7 cellular contexts compared by ENCODE assay signal in the genomic region with DNA sequence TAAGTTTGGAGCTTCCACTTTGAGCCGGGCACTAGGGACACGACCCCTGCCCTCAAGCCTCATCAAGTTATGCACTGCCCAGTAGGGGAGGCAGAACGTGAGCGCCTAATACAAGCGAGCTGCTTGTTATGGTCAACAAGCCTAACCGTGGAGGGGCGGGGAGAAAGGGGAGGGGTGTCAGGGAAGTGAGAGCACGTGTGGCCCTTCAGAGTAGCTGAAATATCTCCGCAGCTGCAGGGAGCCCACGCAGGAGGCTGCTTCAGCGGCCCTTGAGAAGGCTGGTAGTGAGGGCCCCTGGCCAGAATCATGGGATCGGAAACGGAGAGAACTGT. TPM values are rescaled to one million over a fixed set of nuclear protein-coding genes. Genes with fewer than 3 reads are reported as not detected.
DNase-seq lines count a peak whose midpoint lies in the region; ATAC-seq, FAIRE-seq and TF ChIP-seq lines count a peak whose summit lies in the region.

No MANE protein-coding gene starts in this region.

- H3K56ac ChIP-seq in H1 (replicated peaks; ENCODE audit: insufficient read length, low read depth, low read length): no peak overlapping the region

- H2AFZ ChIP-seq in H1 (ENCODE audit: low read length): 0 out of 2 replicates have a peak overlapping the region, but pooled peaks have one; percentile 26

- no peak overlapping the region for H3K14ac ChIP-seq in H1 (ENCODE audit: insufficient read length)

- ATAC-seq in HG02623 (IDR thresholded peaks at IDR 0.05; ENCODE audit: unreplicated experiment): peak; percentile 59

- 0 out of 4 replicates have a peak, but pooled peaks cover 0 to 2% of the 10 kb centered on the region in 2 experiments for H3K9me3 ChIP-seq in H1 (ENCODE audit: insufficient read depth in 2 of 2, low read depth in 1 of 2, low read length in 1 of 2)

- no peaks in the 10 kb centered on the region for H3K36me3 ChIP-seq in H1 (ENCODE audit: control insufficient read depth in 2 of 4, insufficient read depth in 4 of 4, low read length in 3 of 4)

- no peak overlapping the region for H3K4ac ChIP-seq in H1 (replicated peaks; ENCODE audit: insufficient read length, low read depth, low read length)

- H3K27me3 Mint-ChIP-seq in activated CD4-positive, alpha-beta T cell treated with anti-CD3 and anti-CD28 coated beads, Interleukin-2, amount 10 ng/mL, durations not matched to agents 24 days and 14 days: peaks cover 2% of the 10 kb centered on the region
- H3K27me3 Mint-ChIP-seq in mesothelial cell of epicardium (ENCODE audit: low read depth): no peaks in the 10 kb centered on the region

- H3K4me1 ChIP-seq in H1 (replicated peaks in 1 of 4; ENCODE audit: control insufficient read depth in 3 of 4, insufficient read depth in 4 of 4, low read length in 3 of 4): peaks cover 0 to 7% (median 3%) of the 10 kb centered on the region in 4 experiments; a peak in 4 of 7 replicates

- H3K27ac ChIP-seq in H1 (ENCODE audit: low read depth, low read length): no peak overlapping the region

- H3K23me2 ChIP-seq in H1 (ENCODE audit: low read depth, low read length): peaks cover 7% of the 10 kb centered on the region; the same call in 1 of the 2 replicates

- H3K23ac ChIP-seq in H1 (ENCODE audit: insufficient read length): no peak overlapping the region

- intact Hi-C loops in activated CD4-positive, alpha-beta T cell treated with anti-CD3 and anti-CD28 coated beads, Interleukin-2, amount 10 ng/mL, durations not matched to agents 24 days and 14 days (cut with micrococcal nuclease): loop anchor here (2.0 to 5.0 kb wide), 2 partner anchors 93 to 152 kb away; partner anchors contain the start of genes KIAA0319 and MRS2

- H4K5ac ChIP-seq in H1 (ENCODE audit: insufficient read length, low read depth, low read length): no peak overlapping the region

- no peaks in the 10 kb centered on the region for H3K79me1 ChIP-seq in H1 (ENCODE audit: low read depth, low read length)

- no peak for TF ChIP-seq CTCF in H1 (IDR thresholded peaks at IDR 0.05; ENCODE audit: control extremely low read depth in 1 of 3, insufficient read depth in 1 of 3, low read depth in 1 of 3, low read length in 3 of 3)
- TF ChIP-seq CTCF in mesothelial cell of epicardium (IDR thresholded peaks at IDR 0.05; ENCODE audit: unreplicated experiment): no peak

- H3K4me1 Mint-ChIP-seq in activated CD4-positive, alpha-beta T cell treated with anti-CD3 and anti-CD28 coated beads, Interleukin-2, amount 10 ng/mL, durations not matched to agents 24 days and 14 days: peaks cover 14% of the 10 kb centered on the region
- H3K4me1 Mint-ChIP-seq in mesothelial cell of epicardium: peaks cover 4% of the 10 kb centered on the region

- H3K18ac ChIP-seq in H1 (ENCODE audit: extremely low read depth, low read length): peak overlapping the region; percentile 83

- peaks cover 0 to 24% (median 8%) of the 10 kb centered on the region in 4 experiments; a peak in 6 of 7 replicates for H3K27me3 ChIP-seq in H1 (replicated peaks in 1 of 4; ENCODE audit: control insufficient read depth in 3 of 4, extremely low read depth in 1 of 4, insufficient read depth in 3 of 4, low read length in 3 of 4)

- H3K4me3 ChIP-seq in H1 (ENCODE audit: extremely low read depth in 1 of 4, insufficient read depth in 2 of 4, low read depth in 3 of 4, low read length in 4 of 4): peak overlapping the region; percentile 48 to 72 (median 66)

- peaks cover 4% of the 10 kb centered on the region for H3K9me3 Mint-ChIP-seq in activated CD4-positive, alpha-beta T cell treated with anti-CD3 and anti-CD28 coated beads, Interleukin-2, amount 10 ng/mL, durations not matched to agents 24 days and 14 days
- H3K9me3 Mint-ChIP-seq in mesothelial cell of epicardium: peaks cover 9% of the 10 kb centered on the region

- POLR2A ChIA-PET in H1 (lab: Charles Lee; ENCODE audit: partially characterized antibody): interaction anchor here (0.9 to 1.5 kb wide), 9 partner anchors 15 to 202 kb away, joined by 3 to 7 read pairs (median 5); no protein-coding TSS in a partner anchor

- peak overlapping the region; percentile 73 for H4K8ac ChIP-seq in H1 (ENCODE audit: extremely low read depth, insufficient read depth, low read length)

- peak overlapping the region; percentile 84 for H3K4me3 Mint-ChIP-seq in activated CD4-positive, alpha-beta T cell treated with anti-CD3 and anti-CD28 coated beads, Interleukin-2, amount 10 ng/mL, durations not matched to agents 24 days and 14 days
- H3K4me3 Mint-ChIP-seq in mesothelial cell of epicardium: peak overlapping the region; percentile 73

- H3K27ac Mint-ChIP-seq in activated CD4-positive, alpha-beta T cell treated with anti-CD3 and anti-CD28 coated beads, Interleukin-2, amount 10 ng/mL, durations not matched to agents 24 days and 14 days: peak overlapping the region; percentile 45
- H3K27ac Mint-ChIP-seq in mesothelial cell of epicardium: peak overlapping the region; percentile 7

- H2BK5ac ChIP-seq in H1 (ENCODE audit: low read depth, low read length): no peak overlapping the region; the same call in 1 of the 2 replicates

- TF ChIP-seq RAD21 in H1 (IDR thresholded peaks at IDR 0.05 in 1 of 2, conservative IDR thresholded peaks at IDR 0.05 in 1 of 2; ENCODE audit: low read depth in 2 of 2, low read length in 2 of 2): no peak

- no peak for TF ChIP-seq EP300 in H1 (IDR thresholded peaks at IDR 0.05; ENCODE audit: borderline replicate concordance in 1 of 2, low read depth in 2 of 2, low read length in 2 of 2)

- H2BK12ac ChIP-seq in H1 (ENCODE audit: low read depth, low read length): no peak overlapping the region

- no peaks in the 10 kb centered on the region for H3K79me2 ChIP-seq in H1 (ENCODE audit: control insufficient read depth in 1 of 2, insufficient read depth in 2 of 2, low read length in 2 of 2)

- WGBS in H1 (ENCODE audit: extremely low coverage in 1 of 2, insufficient coverage in 1 of 2, insufficient read length in 1 of 2, insufficient replicate concordance in 2 of 2, low coverage in 1 of 2, low lambda C conversion rate in 2 of 2, missing lambda C conversion rate in 1 of 2), 2 experiments: 11% methylated on average over 11 of the region's 13 CpGs; no CpG with 5 or more reads in 1 of the 2 experiments

- peak overlapping the region; percentile 52 for H2BK120ac ChIP-seq in H1 (replicated peaks; ENCODE audit: low read depth, low read length)

- FAIRE-seq in GM18507 (lab: Jason Lieb, UNC): no peak
- FAIRE-seq in H1 (lab: Jason Lieb, UNC): no peak

- H3K36me3 Mint-ChIP-seq in activated CD4-positive, alpha-beta T cell treated with anti-CD3 and anti-CD28 coated beads, Interleukin-2, amount 10 ng/mL, durations not matched to agents 24 days and 14 days (ENCODE audit: low read depth): peaks cover 5% of the 10 kb centered on the region
- H3K36me3 Mint-ChIP-seq in mesothelial cell of epicardium: peaks cover 19% of the 10 kb centered on the region

- H4K20me1 ChIP-seq in H1 (replicated peaks in 1 of 2; ENCODE audit: control insufficient read depth in 1 of 2, insufficient read depth in 2 of 2, low read length in 2 of 2): no peaks in the 10 kb centered on the region

- H3K9ac ChIP-seq in H1 (replicated peaks in 1 of 4; ENCODE audit: extremely low read depth in 1 of 4, low read depth in 3 of 4, low read length in 3 of 4): peak overlapping the region in 1 of 4 experiments; percentile 76; a peak in 1 of 7 replicates

- no peak overlapping the region; the same call in 1 of the 2 replicates for H2BK20ac ChIP-seq in H1 (ENCODE audit: low read length)

- TF ChIP-seq POLR2A in H1 (IDR thresholded peaks at IDR 0.05; ENCODE audit: control extremely low read depth in 1 of 2, low read depth in 2 of 2, low read length in 2 of 2): no peak

- DNase-seq in GM18507 (ENCODE audit: extremely low spot score, insufficient read length, low read depth) (peak; percentile 49), NCI-H146 (lab: John Stamatoyannopoulos, UW) (peak; percentile 69), H1 (ENCODE audit: low read depth in 1 of 2, low spot score in 2 of 2) (no peak), mesothelial cell of epicardium (ENCODE audit: low spot score in 2 of 2, unreplicated experiment in 2 of 2) (no peak)
- DNase-seq in activated CD4-positive, alpha-beta T cell treated with anti-CD3 and anti-CD28 coated beads, Interleukin-2, amount 10 ng/mL, durations not matched to agents 24 days and 14 days: no peak
- peak; percentile 11 to 31 for DNase-seq in stimulated activated CD8-positive, alpha-beta memory T cell treated with anti-CD3 and anti-CD28 coated beads, Interleukin-7, amount 100 ng/mL, for 4 hours (ENCODE audit: low read depth in 2 of 2)

- H2AK5ac ChIP-seq in H1 (ENCODE audit: low read depth, low read length): no peak overlapping the region

- H2BK15ac ChIP-seq in H1 (ENCODE audit: low read length): no peak overlapping the region

- peak overlapping the region; percentile 59 to 98 for H3K4me2 ChIP-seq in H1 (ENCODE audit: insufficient read depth in 1 of 2, low read depth in 2 of 2, low read length in 2 of 2)

- CTCF ChIA-PET in H1 (lab: Charles Lee; ENCODE audit: partially characterized antibody): interaction anchor here (0.9 to 8.4 kb wide), 14 partner anchors 10 to 93 kb away, joined by 3 to 67 read pairs (median 7); no protein-coding TSS in a partner anchor

- no peak overlapping the region for H4K91ac ChIP-seq in H1 (replicated peaks; ENCODE audit: insufficient read length, low read length)

RNA-seq across cellular contexts. Expression of gene ALDH5A1, which starts 0.7 kb away (rescaled TPM):
- 11.7 TPM in 2 replicates for total RNA-seq in activated CD4-positive, alpha-beta T cell treated with anti-CD3 and anti-CD28 coated beads, Interleukin-2, amount 10 ng/mL, durations not matched to agents 24 days and 14 days
- 2.4 and 4.1 TPM in 2 replicates for total RNA-seq in H1 (2021; fragmentation: NEBNext Ultra II Directional; extraction: Animal tissue kit (Norgen Biotek cat#: 25700))
- 1.3 and 1.5 TPM in 2 replicates for polyA plus RNA-seq in H1 (2011; rRNA removed)
- 1.3 TPM for polyA plus RNA-seq in H1 (2011; cell fraction: cytosol; rRNA removed)
- polyA plus RNA-seq in H1 (2011; cell fraction: nucleus; rRNA removed): 1.6 TPM
- 1.8 to 2.8 TPM (median 2.1 TPM) in 4 replicates for polyA plus RNA-seq in H1 (2012, experiment 1 of 2)
- 1.5 TPM for polyA plus RNA-seq in H1 (2012, experiment 2 of 2)
- 2.0 TPM for polyA plus RNA-seq in H1 (2013, experiment 1 of 2)
- polyA plus RNA-seq in H1 (2013, experiment 2 of 2): 2.2 TPM
- polyA minus RNA-seq in H1 (2011; rRNA and poly(A)+ RNA removed): 1.6 and 2.3 TPM in 2 replicates
- 2.6 TPM for polyA minus RNA-seq in H1 (2011; cell fraction: cytosol; rRNA and poly(A)+ RNA removed)
- 2.6 TPM for polyA minus RNA-seq in H1 (2011; cell fraction: nucleus; rRNA and poly(A)+ RNA removed)
- total RNA-seq in mesothelial cell of epicardium: 19.6 to 22.6 TPM (median 22.5 TPM) in 3 replicates

RNA-seq across cellular contexts. Expression of gene GPLD1, which starts 6.1 kb away (rescaled TPM):
- total RNA-seq in activated CD4-positive, alpha-beta T cell treated with anti-CD3 and anti-CD28 coated beads, Interleukin-2, amount 10 ng/mL, durations not matched to agents 24 days and 14 days: 0.17 and 0.44 TPM in 2 replicates
- total RNA-seq in H1 (2021; fragmentation: NEBNext Ultra II Directional; extraction: Animal tissue kit (Norgen Biotek cat#: 25700)): 5.3 and 5.9 TPM in 2 replicates
- polyA plus RNA-seq in H1 (2011; rRNA removed): 2.9 and 3.7 TPM in 2 replicates
- polyA plus RNA-seq in H1 (2011; cell fraction: cytosol; rRNA removed): 3.3 TPM
- polyA plus RNA-seq in H1 (2011; cell fraction: nucleus; rRNA removed): 6.6 TPM
- polyA plus RNA-seq in H1 (2012, experiment 1 of 2): 3.6 to 5.8 TPM (median 4.3 TPM) in 4 replicates
- 0.72 TPM for polyA plus RNA-seq in H1 (2012, experiment 2 of 2)
- 2.6 TPM for polyA plus RNA-seq in H1 (2013, experiment 1 of 2)
- 2.7 TPM for polyA plus RNA-seq in H1 (2013, experiment 2 of 2)
- polyA minus RNA-seq in H1 (2011; rRNA and poly(A)+ RNA removed): 10.4 and 18.3 TPM in 2 replicates
- 4.9 TPM for polyA minus RNA-seq in H1 (2011; cell fraction: cytosol; rRNA and poly(A)+ RNA removed)
- polyA minus RNA-seq in H1 (2011; cell fraction: nucleus; rRNA and poly(A)+ RNA removed): 12.6 TPM
- total RNA-seq in mesothelial cell of epicardium: 4.2 to 4.8 TPM (median 4.7 TPM) in 3 replicates

Comparison
In these comparisons a context has a peak if more than half of its experiments do, and no peak if none do; other contexts are left out.
1. DNase-seq: peak in GM18507 (single experiment), NCI-H146 (single experiment) and stimulated activated CD8-positive, alpha-beta memory T cell treated with anti-CD3 and anti-CD28 coated beads, Interleukin-7, amount 100 ng/mL, for 4 hours (2 of 2); none in activated CD4-positive, alpha-beta T cell treated with anti-CD3 and anti-CD28 coated beads, Interleukin-2, amount 10 ng/mL, durations not matched to agents 24 days and 14 days (single experiment), H1 (0 of 2) and mesothelial cell of epicardium (0 of 2).